Comparison of ENCODE assay signal across 15 cellular contexts in genomic region chr22:44109417-44109816, GRCh38.
DNase-seq lines count a peak whose midpoint lies in the region; ATAC-seq and TF ChIP-seq lines count a peak whose summit lies in the region.
"Had no signal": no experiment of that assay in that cellular context is flagged by ENCODE, and none has a peak within 500 bp of the region (broad histone marks: within the 10 kb centered on the region; RNA-seq: fewer than 3 reads in every experiment).

No MANE protein-coding gene starts in this region.

- H3K4me3 ChIP-seq in cardiac muscle cell: no peak overlapping the region
- H3K4me3 ChIP-seq in upper lobe of right lung: no peak overlapping the region
- H3K4me3 ChIP-seq in esophagus muscularis mucosa: no peak overlapping the region

- H3K27me3 ChIP-seq in cardiac muscle cell: no peaks in the 10 kb centered on the region
- H3K27me3 ChIP-seq in upper lobe of right lung: no peaks in the 10 kb centered on the region
- no peaks in the 10 kb centered on the region for H3K27me3 ChIP-seq in esophagus muscularis mucosa

- TF ChIP-seq EP300 in esophagus muscularis mucosa (IDR thresholded peaks at IDR 0.05): no peak

- peaks cover 24% of the 10 kb centered on the region for H3K4me1 Mint-ChIP-seq in type B pancreatic cell (ENCODE audit: unreplicated experiment)

- no peak overlapping the region for H3K4me3 Mint-ChIP-seq in type B pancreatic cell
- H3K4me3 Mint-ChIP-seq: CD4-positive, CD25-positive, alpha-beta regulatory T cell had no signal

- ATAC-seq in Right ventricle myocardium superior (ENCODE audit: poor library complexity): peak; percentile 77
- ATAC-seq in upper lobe of right lung: no peak
- ATAC-seq in GM21529 (IDR thresholded peaks at IDR 0.05; ENCODE audit: unreplicated experiment): no peak

- H3K9me3 ChIP-seq in cardiac muscle cell (ENCODE audit: low read depth): no peaks in the 10 kb centered on the region
- no peaks in the 10 kb centered on the region for H3K9me3 ChIP-seq in upper lobe of right lung
- no peaks in the 10 kb centered on the region for H3K9me3 ChIP-seq in esophagus muscularis mucosa

- TF ChIP-seq POLR2A in esophagus muscularis mucosa (IDR thresholded peaks at IDR 0.05; ENCODE audit: low read depth): no peak

- H3K4me1 ChIP-seq in cardiac muscle cell (ENCODE audit: low read depth) (peaks cover 38% of the 10 kb centered on the region), upper lobe of right lung (no peaks in the 10 kb centered on the region), esophagus muscularis mucosa (peaks cover 7 to 10% (median 9%) of the 10 kb centered on the region in 4 donors)

- WGBS in esophagus muscularis mucosa: 60% methylated on average over 4 of the region's 4 CpGs

- TF ChIP-seq CTCF in cardiac muscle cell (IDR thresholded peaks at IDR 0.05; ENCODE audit: low read depth, low read length) (no peak), upper lobe of right lung (IDR thresholded peaks at IDR 0.05) (no peak), esophagus muscularis mucosa (IDR thresholded peaks at IDR 0.05) (no peak), type B pancreatic cell (conservative IDR thresholded peaks at IDR 0.05) (no peak)

- no peaks in the 10 kb centered on the region for H3K9me3 Mint-ChIP-seq in type B pancreatic cell

- no peak overlapping the region for H3K27ac Mint-ChIP-seq in type B pancreatic cell
- H3K27ac Mint-ChIP-seq: CD4-positive, CD25-positive, alpha-beta regulatory T cell had no signal

- peak; percentile 34 for DNase-seq in Right ventricle myocardium superior
- DNase-seq in cardiac septum (ENCODE audit: low spot score): no peak
- DNase-seq in cardiac muscle cell (ENCODE audit: low read depth in 1 of 2, low spot score in 1 of 2): peak in 1 of 2 donors; percentile 5
- DNase-seq in myocyte (ENCODE audit: low read depth): peak; percentile 34
- peak; percentile 8 for DNase-seq in upper lobe of right lung
- no peak for DNase-seq in esophagus muscularis mucosa (ENCODE audit: extremely low spot score)
- no peak for DNase-seq in type B pancreatic cell (ENCODE audit: extremely low spot score, unreplicated experiment)
- DNase-seq: CD4-positive, CD25-positive, alpha-beta regulatory T cell; DMS53; KG1; NCI-H1048; NCI-H446 treated with DMSO at 0.1 percent for 48 hours; NCI-H748 treated with DMSO at 0.1 percent for 48 hours; SHP77 treated with DMSO at 0.1 percent for 48 hours had no signal

- H3K36me3 Mint-ChIP-seq in type B pancreatic cell: no peaks in the 10 kb centered on the region

- intact Hi-C loops in Right ventricle myocardium superior (cut with DNase I) (no loop called here), cardiac septum (cut with DNase I) (no loop called here), upper lobe of right lung (cut with DNase I) (no loop called here), esophagus muscularis mucosa (cut with DNase I) (no loop called here)

- H3K27me3 Mint-ChIP-seq in type B pancreatic cell: no peaks in the 10 kb centered on the region
- H3K27me3 Mint-ChIP-seq: CD4-positive, CD25-positive, alpha-beta regulatory T cell had no signal

- H3K27ac ChIP-seq in cardiac muscle cell: peak overlapping the region; percentile 86
- no peak overlapping the region for H3K27ac ChIP-seq in upper lobe of right lung
- no peak overlapping the region for H3K27ac ChIP-seq in esophagus muscularis mucosa (replicated peaks in 1 of 4)

- H3K36me3 ChIP-seq in cardiac muscle cell (no peaks in the 10 kb centered on the region), upper lobe of right lung (no peaks in the 10 kb centered on the region), esophagus muscularis mucosa (peaks cover 0 to 13% (median 6%) of the 10 kb centered on the region in 4 donors)

Comparison
In these comparisons a context has a peak if more than half of its experiments do, and no peak if none do; other contexts are left out.
1. DNase-seq: peak in Right ventricle myocardium superior (single experiment), myocyte (single experiment) and upper lobe of right lung (single experiment); none in cardiac septum (single experiment), esophagus muscularis mucosa (single experiment) and type B pancreatic cell (single experiment).